In the genomic region with DNA sequence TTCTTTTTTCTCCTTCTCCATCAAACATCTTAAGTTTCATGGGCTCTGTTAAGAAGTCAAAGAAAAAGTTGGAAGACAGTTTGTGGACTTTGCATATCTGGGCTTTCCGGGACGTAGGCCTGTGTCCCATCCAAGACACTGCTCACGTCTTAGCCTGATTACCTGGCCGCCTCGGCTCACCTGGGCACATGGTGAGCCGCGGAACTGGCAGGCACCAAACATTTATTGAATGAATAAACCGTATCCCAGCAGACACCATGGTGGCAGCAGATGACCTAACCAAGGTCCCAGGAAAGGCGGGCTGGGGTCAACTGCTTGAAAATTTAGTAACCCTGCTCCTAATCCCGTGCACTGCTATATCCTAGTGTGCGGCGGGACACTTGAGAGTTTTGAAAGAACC, we compare ENCODE assay signal across 8 cellular contexts. TPM values are rescaled to one million over a fixed set of nuclear protein-coding genes. Genes with fewer than 3 reads are reported as not detected.
A peak's percentile ranks its signal among the peaks of the same experiment; 100 is the strongest.
DNase-seq lines count a peak whose midpoint lies in the region; ATAC-seq and TF ChIP-seq lines count a peak whose summit lies in the region.

No MANE protein-coding gene starts in this region.

- no peaks in the 10 kb centered on the region for H3K36me3 Mint-ChIP-seq in chondrocyte (ENCODE audit: low read depth)

- H3K27me3 ChIP-seq in A673 (replicated peaks; ENCODE audit: insufficient read depth, low read depth, low read length, poor library complexity) (no peaks in the 10 kb centered on the region), muscle layer of colon (ENCODE audit: control insufficient read depth in 1 of 2, insufficient read depth in 2 of 2, low read length in 2 of 2) (no peaks in the 10 kb centered on the region)

- no peak for ATAC-seq in activated CD4-positive, CD25-positive, alpha-beta regulatory T cell treated with anti-CD3 and anti-CD28 coated beads, Interleukin-2, amount 50 U/mL, for 24 hours
- no peak for ATAC-seq in GM21423 (IDR thresholded peaks at IDR 0.05; ENCODE audit: unreplicated experiment)

- H3K27ac Mint-ChIP-seq in chondrocyte (ENCODE audit: unreplicated experiment): peak overlapping the region; percentile 59

- peaks cover 22% of the 10 kb centered on the region for H3K4me1 Mint-ChIP-seq in chondrocyte (ENCODE audit: low read depth)

- POLR2A ChIA-PET in A673 (lab: Charles Lee; ENCODE audit: low non-redundant PET): no interaction called here

- H3K4me1 ChIP-seq in A673 (ENCODE audit: insufficient read depth, low read length, poor library complexity, severe bottlenecking) (peaks cover 4% of the 10 kb centered on the region), muscle layer of colon (ENCODE audit: insufficient read depth, low read length) (peaks cover 8% of the 10 kb centered on the region)

- no peak for DNase-seq in A673 (ENCODE audit: low spot score)
- no peak for DNase-seq in Jurkat, Clone E6-1 (ENCODE audit: low read depth, low spot score)
- DNase-seq in chondrocyte (ENCODE audit: low spot score): no peak
- no peak for DNase-seq in NCI-H748 treated with DMSO at 0.1 percent for 48 hours (lab: John Stamatoyannopoulos, UW)
- DNase-seq in NCI-H226: no peak

- H3K9me3 Mint-ChIP-seq in chondrocyte (ENCODE audit: low read depth): no peaks in the 10 kb centered on the region

- H3K9me3 ChIP-seq in A673 (ENCODE audit: low read depth, low read length, poor library complexity, severe bottlenecking) (no peaks in the 10 kb centered on the region), muscle layer of colon (ENCODE audit: low read length) (no peaks in the 10 kb centered on the region)

- H3K9ac ChIP-seq in muscle layer of colon (ENCODE audit: low read length): peak overlapping the region; percentile 41

- BruUV-seq in A673 (replicated peaks; lab: Mats Ljungman, UMichigan): no TSS peak

- TF ChIP-seq CTCF in A673 (conservative IDR thresholded peaks at IDR 0.05; ENCODE audit: low read depth, low read length): no peak
- TF ChIP-seq CTCF in chondrocyte (IDR thresholded peaks at IDR 0.05): no peak

- peak overlapping the region; percentile 83 for H3K4me3 ChIP-seq in A673 (ENCODE audit: low read depth, low read length, poor library complexity, severe bottlenecking)
- peak overlapping the region; percentile 74 for H3K4me3 ChIP-seq in Jurkat, Clone E6-1 (ENCODE audit: low read length)
- H3K4me3 ChIP-seq in muscle layer of colon (ENCODE audit: low read depth in 1 of 2, low read length in 2 of 2): peak overlapping the region; percentile 3 to 66

- H3K27me3 Mint-ChIP-seq in chondrocyte (ENCODE audit: low read depth): no peaks in the 10 kb centered on the region

- H3K36me3 ChIP-seq in A673 (ENCODE audit: insufficient read depth, low read length, poor library complexity, severe bottlenecking) (no peaks in the 10 kb centered on the region), muscle layer of colon (ENCODE audit: insufficient read depth, low read length) (no peaks in the 10 kb centered on the region)

- H3K27ac ChIP-seq in A673 (ENCODE audit: low read depth, low read length, poor library complexity, severe bottlenecking) (peak overlapping the region; percentile 50), muscle layer of colon (ENCODE audit: low read depth, low read length) (no peak overlapping the region)

- CTCF ChIA-PET in A673 (lab: Charles Lee): no interaction called here

- intact Hi-C loops in A673 (cut with micrococcal nuclease; ENCODE audit: unreplicated experiment): no loop called here

- H3K4me3 Mint-ChIP-seq in chondrocyte (ENCODE audit: unreplicated experiment): peak overlapping the region; percentile 77

RNA-seq across cellular contexts. Expression of gene GNAS, which starts 35.6 kb away (rescaled TPM):
- 1,108 and 1,144 TPM in 2 replicates for total RNA-seq in A673 (2021)
- polyA plus RNA-seq in Jurkat, Clone E6-1 (2012; ENCODE audit: insufficient read depth, insufficient read length): 1,642 TPM
- 1,127 to 1,393 TPM (median 1,374 TPM) in 3 replicates for total RNA-seq in chondrocyte

RNA-seq across cellular contexts. Expression of gene GNAS-AS1, which starts 37.4 kb away (rescaled TPM):
- total RNA-seq in A673 (2021): 6.7 and 7.1 TPM in 2 replicates
- not detected for polyA plus RNA-seq in Jurkat, Clone E6-1 (2012; ENCODE audit: insufficient read depth, insufficient read length)
- 1.1 to 2.7 TPM (median 1.7 TPM) in 3 replicates for total RNA-seq in chondrocyte
